ENCODE assay signal across 28 cellular contexts in the genomic region with DNA sequence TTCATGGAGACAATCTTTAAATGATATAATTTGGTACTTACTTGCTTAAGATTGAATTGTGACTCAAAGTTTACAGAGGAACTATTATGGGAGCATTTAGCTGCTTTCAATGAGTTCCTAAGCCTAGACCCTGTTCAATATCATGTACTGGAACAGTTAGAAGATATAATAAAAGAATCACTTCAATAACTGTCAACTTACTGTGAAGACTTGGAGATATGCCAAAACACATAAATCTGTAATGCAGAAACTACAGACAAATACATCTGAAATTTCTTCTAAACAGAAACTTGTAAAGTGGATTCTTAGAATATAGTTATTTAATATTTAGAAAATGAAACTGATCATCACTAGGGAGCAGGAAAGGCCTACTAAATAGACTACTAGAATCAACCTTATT.
"Had no signal": no experiment of that assay in that cellular context is flagged by ENCODE, and none has a peak within 500 bp of the region (broad histone marks: within the 10 kb centered on the region; RNA-seq: fewer than 3 reads in every experiment).

No MANE protein-coding gene starts in this region.

- H3K36me3 ChIP-seq: brain microvascular endothelial cell, esophagus muscularis mucosa, gastrocnemius medialis, heart left ventricle, WERI-Rb-1 had no signal

- ATAC-seq: activated CD4-positive, CD25-positive, alpha-beta regulatory T cell treated with anti-CD3 and anti-CD28 coated beads, Interleukin-2, amount 50 U/mL, for 24 hours; activated CD8-positive, alpha-beta T cell treated with anti-CD3 and anti-CD28 coated beads for 36 hours; activated T-cell treated with anti-CD3 and anti-CD28 coated beads, Interleukin-2, amount 50 U/mL, for 4 hours; activated T-helper 17 cell treated with anti-CD3 and anti-CD28 coated beads, Interleukin-2, amount 50 U/mL, for 72 hours; effector memory CD8-positive, alpha-beta T cell; foreskin keratinocyte; gastrocnemius medialis; heart left ventricle had no signal

- H3K27ac ChIP-seq: brain microvascular endothelial cell, coronary artery, esophagus muscularis mucosa, foreskin keratinocyte, gastrocnemius medialis, heart left ventricle, WERI-Rb-1 had no signal

- DNase-seq: activated B cell treated with CpG ODN at 0.5 μM for 24 hours; activated CD4-positive, alpha-beta T cell treated with anti-CD3 and anti-CD28 coated beads for 48 hours; activated CD4-positive, alpha-beta T cell treated with anti-CD3 and anti-CD28 coated beads, Interleukin-2, amount 50 U/mL, for 1 hour; activated CD4-positive, alpha-beta T cell treated with anti-CD3 and anti-CD28 coated beads, Interleukin-2, amount 50 U/mL, for 48 hours; activated CD8-positive, alpha-beta memory T cell treated with anti-CD3 and anti-CD28 coated beads for 24 hours; activated CD8-positive, alpha-beta T cell treated with anti-CD3 and anti-CD28 coated beads for 36 hours; activated effector memory CD4-positive, alpha-beta T cell treated with Interleukin-2 at 50 U/mL for 16 hours; activated gamma-delta T cell treated with Interleukin-2 at 50 U/mL for 16 hours; activated naive CD4-positive, alpha-beta T cell treated with anti-CD3 and anti-CD28 coated beads, Interleukin-2, amount 50 U/mL, for 16 hours; activated naive CD4-positive, alpha-beta T cell treated with Interleukin-2 at 50 U/mL for 16 hours; activated T-cell treated with anti-CD3 and anti-CD28 coated beads, Interleukin-2, amount 50 U/mL, for 4 hours; amniotic stem cell; anterior cingulate cortex; brain microvascular endothelial cell; effector CD4-positive, alpha-beta T cell; effector memory CD8-positive, alpha-beta T cell; erythroblast; foreskin keratinocyte; gastrocnemius medialis; glutamatergic neuron; heart left ventricle; hypothalamus; T1000; WERI-Rb-1 had no signal

- H3K27me3 ChIP-seq: brain microvascular endothelial cell, esophagus muscularis mucosa, foreskin keratinocyte, gastrocnemius medialis, heart left ventricle had no signal

- H3K4me3 ChIP-seq: coronary artery, esophagus muscularis mucosa, gastrocnemius medialis, heart left ventricle had no signal

- H3K4me1 ChIP-seq: esophagus muscularis mucosa, foreskin keratinocyte, gastrocnemius medialis, heart left ventricle had no signal
